In genomic region chr9:37914154-37914551, GRCh38 we compare ENCODE assay signal across 13 cellular contexts. TPM values are rescaled to one million over a fixed set of nuclear protein-coding genes. Genes with fewer than 3 reads are reported as not detected.
DNase-seq lines count a peak whose midpoint lies in the region; ATAC-seq, FAIRE-seq and TF ChIP-seq lines count a peak whose summit lies in the region.
"Had no signal": no experiment of that assay in that cellular context is flagged by ENCODE, and none has a peak within 500 bp of the region (broad histone marks: within the 10 kb centered on the region; RNA-seq: fewer than 3 reads in every experiment).

No MANE protein-coding gene starts in this region.

- H3K9me3 ChIP-seq in A549 (no peaks in the 10 kb centered on the region), Karpas-422 (ENCODE audit: low read length) (no peaks in the 10 kb centered on the region), fibroblast of lung (ENCODE audit: control insufficient read depth, insufficient read depth, low read depth, low read length) (no peaks in the 10 kb centered on the region), neutrophil (no peaks in the 10 kb centered on the region)
- H3K9me3 ChIP-seq: adrenal gland, right atrium auricular region, thyroid gland had no signal

- H3K27ac ChIP-seq in A549 = peak overlapping the region; percentile 7 to 73; a peak in 4 of 6 replicates
- H3K27ac ChIP-seq in Karpas-422 (ENCODE audit: low read length) = peak overlapping the region; percentile 46
- H3K27ac ChIP-seq in fibroblast of lung (ENCODE audit: insufficient read depth, low read length) = peak overlapping the region; percentile 19
- H3K27ac ChIP-seq in neutrophil = peak overlapping the region; percentile 87
- H3K27ac ChIP-seq: adrenal gland, brain microvascular endothelial cell, KMS-11, right atrium auricular region, thyroid gland had no signal

- 84% methylated on average over 6 of the region's 8 CpGs for WGBS in A549 (ENCODE audit: missing lambda C conversion rate)

- no peak overlapping the region for H3K4me3 ChIP-seq in A549
- H3K4me3 ChIP-seq in Karpas-422 (ENCODE audit: low read length) = no peak overlapping the region
- no peak overlapping the region for H3K4me3 ChIP-seq in fibroblast of lung (replicated peaks in 1 of 4; ENCODE audit: control extremely low read depth in 1 of 4, insufficient read depth in 1 of 4, low read depth in 3 of 4, low read length in 4 of 4)
- H3K4me3 ChIP-seq in neutrophil (ENCODE audit: low read depth in 1 of 2, low read length in 1 of 2) = no peak overlapping the region
- H3K4me3 ChIP-seq: adrenal gland, right atrium auricular region, thyroid gland had no signal

- CTCF ChIA-PET in A549 (lab: Yijun Ruan, JAX) = interaction anchor here (0.6 to 6.5 kb wide), 107 partner anchors 8 to 519 kb away, joined by 3 to 68 read pairs (median 6); partner anchors contain the start of genes ALDH1B1, DCAF10, SHB and SLC25A51

- no peak for TF ChIP-seq EP300 in A549 (IDR thresholded peaks at IDR 0.05)

- H3K9ac ChIP-seq in Karpas-422 (ENCODE audit: low read length) (no peak overlapping the region), fibroblast of lung (ENCODE audit: insufficient read depth, low read length) (no peak overlapping the region)
- H3K9ac ChIP-seq: KMS-11 had no signal

- ATAC-seq in A549 (peak in 1 of 2 experiments; percentile 14; a peak in 3 of 6 replicates), HG03521 (IDR thresholded peaks at IDR 0.05; ENCODE audit: unreplicated experiment) (no peak), HG03439 (IDR thresholded peaks at IDR 0.05; ENCODE audit: unreplicated experiment) (no peak)

- POLR2A ChIA-PET in A549 (lab: Yijun Ruan, JAX) = interaction anchor here (0.9 to 1.0 kb wide), 2 partner anchors 10 to 103 kb away, joined by 3 to 4 read pairs; partner anchors contain the start of gene SLC25A51

- no peaks in the 10 kb centered on the region for H3K79me2 ChIP-seq in Karpas-422 (ENCODE audit: low read length)
- no peaks in the 10 kb centered on the region for H3K79me2 ChIP-seq in fibroblast of lung (ENCODE audit: control insufficient read depth, insufficient read depth, low read length)

- no peaks in the 10 kb centered on the region for H4K20me1 ChIP-seq in Karpas-422 (ENCODE audit: insufficient read depth, low read depth, low read length)
- no peaks in the 10 kb centered on the region for H4K20me1 ChIP-seq in fibroblast of lung (ENCODE audit: control insufficient read depth, extremely low read depth, insufficient read depth, low read length)

- H3K27me3 ChIP-seq in Karpas-422 (ENCODE audit: low read length) (no peaks in the 10 kb centered on the region), fibroblast of lung (ENCODE audit: control insufficient read depth, insufficient read depth, low read length) (no peaks in the 10 kb centered on the region), neutrophil (no peaks in the 10 kb centered on the region)
- H3K27me3 ChIP-seq: adrenal gland, brain microvascular endothelial cell, right atrium auricular region, thyroid gland had no signal

- no peaks in the 10 kb centered on the region for H3K9me2 ChIP-seq in Karpas-422 (replicated peaks; ENCODE audit: insufficient read depth, low read length)

- H3K4me2 ChIP-seq in A549 (no peak overlapping the region), Karpas-422 (ENCODE audit: low read depth, low read length, poor library complexity, severe bottlenecking) (no peak overlapping the region), fibroblast of lung (ENCODE audit: extremely low read depth, insufficient read depth, low read length) (no peak overlapping the region)
- H3K4me2 ChIP-seq: KMS-11 had no signal

- no peak for TF ChIP-seq POLR2A in A549 (IDR thresholded peaks at IDR 0.05; ENCODE audit: low read length)

- H3K36me3 ChIP-seq in Karpas-422 (ENCODE audit: insufficient read depth, low read length) (no peaks in the 10 kb centered on the region), fibroblast of lung (ENCODE audit: control insufficient read depth, insufficient read depth, low read length) (peaks cover 16% of the 10 kb centered on the region), neutrophil (no peaks in the 10 kb centered on the region)
- H3K36me3 ChIP-seq: adrenal gland, thyroid gland had no signal

- no peak for FAIRE-seq in A549 (lab: Jason Lieb, UNC)

- H2AFZ ChIP-seq in Karpas-422 (ENCODE audit: low read length) (no peak overlapping the region), fibroblast of lung (ENCODE audit: low read length) (no peak overlapping the region)

- DNase-seq in A549 (ENCODE audit: low read depth in 1 of 2, low spot score in 1 of 2) (no peak), Karpas-422 (no peak), fibroblast of lung (ENCODE audit: low read depth in 2 of 2) (no peak), superior temporal gyrus (ENCODE audit: extremely low spot score) (no peak)
- DNase-seq in activated CD4-positive, alpha-beta T cell treated with anti-CD3 and anti-CD28 coated beads, Interleukin-2, amount 50 U/mL, for 48 hours = no peak

- TF ChIP-seq CTCF in A549 (IDR thresholded peaks at IDR 0.05) (no peak), fibroblast of lung (conservative IDR thresholded peaks at IDR 0.05 in 1 of 2, IDR thresholded peaks at IDR 0.05 in 1 of 2; ENCODE audit: low read depth in 1 of 2, low read length in 2 of 2) (no peak), neutrophil (IDR thresholded peaks at IDR 0.05) (no peak)

- peaks cover 26% of the 10 kb centered on the region for H3K4me1 ChIP-seq in A549
- peaks cover 35% of the 10 kb centered on the region for H3K4me1 ChIP-seq in Karpas-422 (ENCODE audit: low read length)
- H3K4me1 ChIP-seq in fibroblast of lung (ENCODE audit: control insufficient read depth, extremely low read depth, insufficient read depth, low read length) = peaks cover 4% of the 10 kb centered on the region
- peaks cover 36% of the 10 kb centered on the region in 2 experiments for H3K4me1 ChIP-seq in neutrophil (ENCODE audit: control insufficient read depth in 1 of 2, insufficient read depth in 1 of 2, low read depth in 1 of 2, low read length in 1 of 2)
- H3K4me1 ChIP-seq: adrenal gland had no signal

- no peak for TF ChIP-seq RAD21 in A549 (conservative IDR thresholded peaks at IDR 0.05 in 1 of 2, IDR thresholded peaks at IDR 0.05 in 1 of 2)

TF ChIP-seq in A549, 52 proteins besides CTCF, POLR2A, EP300 and RAD21:
- TF ChIP-seq HES2 (IDR thresholded peaks at IDR 0.05) (no peak), HOXA7 (CRISPR knock-in tag; IDR thresholded peaks at IDR 0.05) (no peak)

RNA-seq across cellular contexts. Expression of gene SLC25A51, which starts 10.2 kb away (rescaled TPM):
- polyA plus RNA-seq in A549 (2011; rRNA removed) = 24.3 and 29.2 TPM in 2 replicates
- polyA plus RNA-seq in A549 (2012; cell fraction: cytosol; rRNA removed) = 11.8 and 14.5 TPM in 2 replicates
- 5.7 and 8.7 TPM in 2 replicates for polyA plus RNA-seq in A549 (2012; cell fraction: nucleus; rRNA removed)
- polyA plus RNA-seq in A549 (2017; fragmentation: RNase III; extraction: RNeasy Plus Mini Kit Qiagen cat#74134 plus additional on column Dnase treatment) = 16.6 to 18.0 TPM (median 17.2 TPM) in 3 replicates
- polyA minus RNA-seq in A549 (2011; rRNA and poly(A)+ RNA removed) = 62.7 and 65.7 TPM in 2 replicates
- 22.9 and 44.2 TPM in 2 replicates for total RNA-seq in Karpas-422 (2014; rRNA removed; shearing (Covaris generic); ENCODE audit: low replicate concordance)
- total RNA-seq in fibroblast of lung = 91.7 and 100 TPM in 2 replicates
- 39.3 and 41.6 TPM in 2 replicates for polyA plus RNA-seq in fibroblast of lung
- 18.3 and 19.8 TPM in 2 replicates for polyA plus RNA-seq in fibroblast of lung (2012)
- polyA minus RNA-seq in fibroblast of lung (ENCODE audit: low replicate concordance) = 41.1 and 58.5 TPM in 2 replicates

Comparison
In these comparisons a context has a peak if more than half of its experiments do, and no peak if none do; other contexts are left out.
1. H3K27ac ChIP-seq: peak in every context shown above with its lines; median percentile 87 in neutrophil; 46 in Karpas-422; 40 in A549; 19 in fibroblast of lung.